Comparison of ENCODE assay signal across 9 cellular contexts in the genomic region with DNA sequence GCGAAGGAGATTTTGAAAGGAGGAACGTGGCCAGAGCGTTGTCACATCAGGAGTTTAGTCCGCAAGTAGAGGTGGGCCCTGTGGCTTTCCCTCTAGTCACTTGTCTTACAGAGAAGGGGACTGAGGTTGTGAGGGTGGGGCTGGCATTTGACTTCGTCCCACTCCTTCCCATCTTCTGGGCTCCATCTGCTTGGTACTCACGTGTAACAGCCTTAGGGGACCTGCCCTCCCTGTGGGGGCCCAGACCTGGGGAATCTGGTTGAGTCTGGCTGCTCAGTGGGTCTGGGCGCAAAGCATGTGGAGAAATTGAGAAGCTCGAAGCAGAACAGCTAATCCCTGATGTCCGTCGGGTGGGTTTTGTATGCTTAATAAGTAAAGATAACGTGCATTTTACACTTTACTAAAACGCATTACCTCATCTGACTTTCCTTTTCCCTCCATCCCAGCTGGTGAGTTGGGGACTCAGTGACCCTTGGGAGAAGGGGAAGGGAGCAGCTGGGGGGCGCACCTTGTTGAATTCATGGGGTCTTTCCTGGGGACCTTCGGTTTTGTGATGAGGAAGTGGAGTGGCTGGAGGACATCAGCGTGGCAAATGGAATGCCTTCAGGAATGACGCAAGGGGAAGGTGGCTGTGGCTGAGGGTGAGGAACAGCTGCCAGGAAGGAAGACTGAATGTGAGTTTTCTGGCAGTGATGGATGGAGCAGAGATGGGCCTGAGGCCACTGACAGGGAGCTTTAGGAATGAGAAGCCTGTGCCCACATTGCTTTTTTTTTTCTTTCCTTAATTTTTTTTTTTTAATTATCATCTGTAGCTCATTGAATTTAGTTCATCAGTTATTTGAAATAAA. TPM values are rescaled to one million over a fixed set of nuclear protein-coding genes. Genes with fewer than 3 reads are reported as not detected.
DNase-seq lines count a peak whose midpoint lies in the region; ATAC-seq and TF ChIP-seq lines count a peak whose summit lies in the region.
"Had no signal": no experiment of that assay in that cellular context is flagged by ENCODE, and none has a peak within 500 bp of the region (broad histone marks: within the 10 kb centered on the region; RNA-seq: fewer than 3 reads in every experiment).

No MANE protein-coding gene starts in this region.

- H3K79me2 ChIP-seq in PC-3 (ENCODE audit: low read length) = peaks cover 95% of the 10 kb centered on the region

- H3K4me3 Mint-ChIP-seq in endodermal cell = no peak overlapping the region

- H3K4me1 ChIP-seq in PC-3 (ENCODE audit: insufficient read depth, low read length) (peaks cover 37% of the 10 kb centered on the region), endodermal cell (ENCODE audit: control insufficient read depth, insufficient read depth, low read length) (no peaks in the 10 kb centered on the region), mucosa of rectum (ENCODE audit: control insufficient read depth in 2 of 2, insufficient read depth in 2 of 2, low read length in 2 of 2) (peaks cover 47 to 60% of the 10 kb centered on the region in 2 donors), testis (peaks cover 7% of the 10 kb centered on the region)

- H3K27me3 ChIP-seq in PC-3 (ENCODE audit: low read length) (no peaks in the 10 kb centered on the region), endodermal cell (ENCODE audit: control insufficient read depth, insufficient read depth, low read length, poor library complexity, severe bottlenecking) (no peaks in the 10 kb centered on the region), mucosa of rectum (ENCODE audit: control insufficient read depth in 2 of 2, insufficient read depth in 2 of 2, low read length in 2 of 2) (no peaks in the 10 kb centered on the region), testis (no peaks in the 10 kb centered on the region), H7 (ENCODE audit: control insufficient read depth, insufficient read depth, low read length) (no peaks in the 10 kb centered on the region)

- POLR2A ChIA-PET in PC-3 (lab: Charles Lee; ENCODE audit: unreplicated experiment) = interaction anchor here (0.6 kb wide), 1 partner anchor 82 kb away, joined by 11 read pairs; no protein-coding TSS in a partner anchor

- no peaks in the 10 kb centered on the region for H3K36me3 ChIP-seq in PC-3 (ENCODE audit: low read depth, low read length)
- no peaks in the 10 kb centered on the region for H3K36me3 ChIP-seq in endodermal cell (ENCODE audit: control insufficient read depth, insufficient read depth, low read length)
- no peaks in the 10 kb centered on the region for H3K36me3 ChIP-seq in mucosa of rectum (ENCODE audit: control insufficient read depth in 2 of 2, insufficient read depth in 2 of 2, low read length in 2 of 2)
- H3K36me3 ChIP-seq in testis (ENCODE audit: low read depth, missing control alignments) = no peaks in the 10 kb centered on the region
- H3K36me3 ChIP-seq in H7 (replicated peaks; ENCODE audit: control insufficient read depth, insufficient read depth, low read length) = no peaks in the 10 kb centered on the region; the same call in 1 of the 2 replicates

- H3K36me3 Mint-ChIP-seq in endodermal cell (ENCODE audit: low read depth) = no peaks in the 10 kb centered on the region

- H3K4me3 ChIP-seq in PC-3 (ENCODE audit: low read length) (no peak overlapping the region), endodermal cell (ENCODE audit: low read length) (no peak overlapping the region), mucosa of rectum (ENCODE audit: low read length in 2 of 2) (peak overlapping the region in 1 of 2 donors; percentile 9), testis (no peak overlapping the region), H7 (ENCODE audit: insufficient read depth, low read depth, low read length) (no peak overlapping the region)

- H3K27ac ChIP-seq in PC-3 (ENCODE audit: low read length) = peak overlapping the region; percentile 50
- peak overlapping the region; percentile 64 for H3K27ac ChIP-seq in endodermal cell (ENCODE audit: low read depth, low read length)
- H3K27ac ChIP-seq in mucosa of rectum (ENCODE audit: low read depth in 2 of 2, low read length in 2 of 2) = peak overlapping the region; percentile 70 to 87
- no peak overlapping the region for H3K27ac ChIP-seq in testis
- H3K27ac ChIP-seq: C4-2B had no signal

- WGBS in endodermal cell (ENCODE audit: insufficient coverage in 1 of 2, insufficient read length in 1 of 2), 2 experiments = 85 to 87% methylated on average over 5 to 16 of the region's 16 CpGs
- 80 to 88% methylated on average over 16 of the region's 16 CpGs for WGBS in testis, 2 donors

- DNase-seq in ACHN (peak; percentile 64), PC-3 (peak; percentile 79), endodermal cell (no peak), COR-L47 (lab: John Stamatoyannopoulos, UW) (no peak), testis (no peak), H7 (no peak), activated T-cell treated with anti-CD3 and anti-CD28 coated beads for 4 hours (no peak)

- no peak for TF ChIP-seq POLR2A in testis (IDR thresholded peaks at IDR 0.05)

- peaks cover 9% of the 10 kb centered on the region for H3K4me1 Mint-ChIP-seq in endodermal cell

- H3K27me3 Mint-ChIP-seq in endodermal cell (ENCODE audit: insufficient read depth) = peaks cover 4% of the 10 kb centered on the region

- peak; percentile 70 for ATAC-seq in PC-3

- in situ Hi-C loops in ACHN (cut with HindIII; ENCODE audit: low pct_ligation_motif_present, low pct_unique_long_range_greater_than_20kb, low sequenced_read_pairs) = no loop called here

- H3K9ac ChIP-seq in PC-3 (ENCODE audit: low read length) (no peak overlapping the region; the same call in 1 of the 2 replicates), endodermal cell (ENCODE audit: extremely low read depth, low read length, poor library complexity, severe bottlenecking) (no peak overlapping the region), mucosa of rectum (ENCODE audit: low read depth in 1 of 2, low read length in 2 of 2) (no peak overlapping the region)

- H3K9me3 Mint-ChIP-seq in endodermal cell = no peaks in the 10 kb centered on the region

- H3K9me3 ChIP-seq in PC-3 (ENCODE audit: low read length) (no peaks in the 10 kb centered on the region), endodermal cell (ENCODE audit: control insufficient read depth, low read length) (no peaks in the 10 kb centered on the region), mucosa of rectum (ENCODE audit: control insufficient read depth in 2 of 2, low read length in 2 of 2) (no peaks in the 10 kb centered on the region), testis (no peaks in the 10 kb centered on the region)

- no peak overlapping the region for H3K27ac Mint-ChIP-seq in endodermal cell

- BruUV-seq in PC-3 (replicated peaks; lab: Mats Ljungman, UMichigan) = no TSS peak

- intact Hi-C loops in PC-3 (cut with micrococcal nuclease) (no loop called here), testis (cut with DNase I; ENCODE audit: low total_unique reads) (no loop called here)

- CTCF ChIA-PET in PC-3 (lab: Charles Lee) = interaction anchor here (0.6 kb wide), 1 partner anchor 108 kb away, joined by 3 read pairs; no protein-coding TSS in a partner anchor

- H2AFZ ChIP-seq in PC-3 (ENCODE audit: low read length) = no peak overlapping the region

- no peak for TF ChIP-seq CTCF in PC-3 (conservative IDR thresholded peaks at IDR 0.05; ENCODE audit: low read depth, low read length)
- no peak for TF ChIP-seq CTCF in endodermal cell (conservative IDR thresholded peaks at IDR 0.05)
- no peak for TF ChIP-seq CTCF in testis (IDR thresholded peaks at IDR 0.05)

- 0 out of 2 replicates have a peak overlapping the region, but pooled peaks have one; percentile 12 for H3K4me2 ChIP-seq in PC-3 (ENCODE audit: low read length)

- H3K9me2 ChIP-seq in PC-3 (replicated peaks; ENCODE audit: low read length) = no peaks in the 10 kb centered on the region

- 0 out of 2 replicates have a peak, but pooled peaks cover 5% of the 10 kb centered on the region for H4K20me1 ChIP-seq in PC-3 (ENCODE audit: low read length)

- H3F3A ChIP-seq in PC-3 (ENCODE audit: low read length, unreplicated experiment) = no peaks in the 10 kb centered on the region

RNA-seq across cellular contexts. Expression of gene ASAP2, which starts 44.8 kb away (rescaled TPM):
- 25.2 and 34.5 TPM in 2 replicates for total RNA-seq in PC-3 (2014; rRNA removed)
- total RNA-seq in endodermal cell = 10 to 100 TPM; 11.8 to 20.4 TPM
- polyA plus RNA-seq in endodermal cell (2013, experiment 1 of 2) = 45.7 TPM
- polyA plus RNA-seq in endodermal cell (2013, experiment 2 of 2) = 45.8 TPM
- total RNA-seq in testis = 10 to 100 TPM; 42.4 to 79.0 TPM
- polyA plus RNA-seq in testis (ENCODE audit: insufficient read depth, low read depth, low replicate concordance) = 87.2 TPM
- total RNA-seq in H7 (2014; rRNA removed; shearing (Covaris generic)) = 5.2 TPM in 2 replicates

Comparison
In these comparisons a context has a peak if more than half of its experiments do, and no peak if none do; other contexts are left out.
1. DNase-seq: peak in ACHN (single experiment) and PC-3 (single experiment); none in endodermal cell (single experiment), COR-L47 (single experiment), testis (single experiment), H7 (single experiment) and activated T-cell treated with anti-CD3 and anti-CD28 coated beads for 4 hours (single experiment).
2. H3K27ac ChIP-seq: peak in PC-3 (single experiment), endodermal cell (single experiment) and mucosa of rectum (2 of 2); none in testis (0 of 2).